In the genomic region with DNA sequence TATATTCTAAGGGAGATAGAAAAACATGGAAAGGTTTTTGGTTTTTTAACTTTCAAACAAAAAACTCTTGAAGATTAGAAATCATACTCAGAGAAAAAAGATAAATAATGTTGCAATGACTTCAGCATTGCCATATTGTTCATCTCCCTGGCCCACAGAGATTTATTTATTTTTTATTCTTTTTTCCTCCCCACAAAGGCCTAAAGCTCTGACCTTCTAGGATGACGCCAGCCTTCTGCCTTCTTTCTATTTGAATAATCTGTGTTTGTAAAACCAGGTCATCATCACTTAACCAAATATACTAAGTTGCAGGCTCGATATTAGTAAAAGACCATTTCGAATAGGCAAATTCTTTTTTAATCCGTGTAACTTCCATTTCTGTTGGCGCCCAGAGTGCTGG, we compare ENCODE assay signal across 16 cellular contexts. TPM values are rescaled to one million over a fixed set of nuclear protein-coding genes. Genes with fewer than 3 reads are reported as not detected.
"Had no signal": no experiment of that assay in that cellular context is flagged by ENCODE, and none has a peak within 500 bp of the region (broad histone marks: within the 10 kb centered on the region; RNA-seq: fewer than 3 reads in every experiment).

No MANE protein-coding gene starts in this region.

- DNase-seq: activated CD4-positive, CD25-positive, alpha-beta regulatory T cell; activated naive CD4-positive, alpha-beta T cell treated with anti-CD3 and anti-CD28 coated beads for 36 hours; activated naive CD8-positive, alpha-beta T cell treated with anti-CD3 and anti-CD28 coated beads, Interleukin-2, amount 50 U/mL, for 24 hours; foreskin melanocyte; head of caudate nucleus; immature natural killer cell; left cardiac atrium; lower lobe of right lung; spleen; T-helper 17 cell had no signal

- H3K9me3 ChIP-seq: lower lobe of right lung, ovary, spleen had no signal

- ATAC-seq: activated naive CD8-positive, alpha-beta T cell treated with anti-CD3 and anti-CD28 coated beads, Interleukin-2, amount 50 U/mL, for 24 hours; esophagus mucosa; left cardiac atrium; lower lobe of right lung; sciatic nerve; T-helper 17 cell had no signal

- H3K36me3 ChIP-seq: cardiac muscle cell, lower lobe of right lung, neural progenitor cell, ovary, spleen had no signal

- H3K27me3 ChIP-seq: cardiac muscle cell, neural progenitor cell, ovary, spleen had no signal

- H3K27ac ChIP-seq: cardiac muscle cell, lower lobe of right lung, neural progenitor cell, spleen had no signal

- H3K9ac ChIP-seq: neural progenitor cell had no signal

- H3K4me3 ChIP-seq: cardiac muscle cell, lower lobe of right lung, neural progenitor cell, ovary, spleen had no signal

RNA-seq across cellular contexts. Expression of gene CACNA1C, which starts 44.1 kb away (rescaled TPM):
- total RNA-seq: pulmonary artery endothelial cell had no signal
